2 cellular contexts compared by ENCODE assay signal in genomic region chr13:97953376-97953970, GRCh38.
TF ChIP-seq lines count a peak whose summit lies in the region.

IPO5 (plus strand) TSS chr13:97953675; CDS start chr13:97976697, 23,022 bp downstream.

TF ChIP-seq in IMR-90, 13 proteins besides CTCF, POLR2A, EP300 and RAD21:
- TF ChIP-seq NFE2L2 (IDR thresholded peaks at IDR 0.05; ENCODE audit: low read depth, low read length) (no peak), SMC3 (IDR thresholded peaks at IDR 0.05; ENCODE audit: low read depth, low read length) (no peak), CHD1 (IDR thresholded peaks at IDR 0.05; ENCODE audit: low read depth, low read length) (no peak), CEBPB (IDR thresholded peaks at IDR 0.05; ENCODE audit: low read depth, low read length) (0 out of 2 replicates have a peak, but pooled peaks have one; percentile 24), MAFK (IDR thresholded peaks at IDR 0.05; ENCODE audit: low read depth, low read length) (no peak), MXI1 (IDR thresholded peaks at IDR 0.05; ENCODE audit: borderline replicate concordance, low read depth, low read length) (no peak), FOS (IDR thresholded peaks at IDR 0.05; ENCODE audit: low read depth, low read length) (no peak)

TF ChIP-seq in K562, 482 proteins besides CTCF, POLR2A, EP300 and RAD21:
- TF ChIP-seq MTA1 (IDR thresholded peaks at IDR 0.05; ENCODE audit: borderline replicate concordance) (no peak), DMBX1 (CRISPR knock-in tag; IDR thresholded peaks at IDR 0.05; ENCODE audit: borderline replicate concordance) (no peak), ZNF717 (CRISPR knock-in tag; IDR thresholded peaks at IDR 0.05) (no peak), ATF1 (CRISPR knock-in tag; IDR thresholded peaks at IDR 0.05) (no peak), ATF1 (tag; IDR thresholded peaks at IDR 0.05) (peak; percentile 24; the same call in 1 of the 2 replicates), SMAD3 (CRISPR knock-in tag; conservative IDR thresholded peaks at IDR 0.05) (no peak), NR2F6 (CRISPR knock-in tag; IDR thresholded peaks at IDR 0.05) (no peak), VEZF1 (CRISPR knock-in tag; IDR thresholded peaks at IDR 0.05) (no peak)
